Comparison of ENCODE assay signal across 14 cellular contexts in genomic region chr2:176769021-176769420, GRCh38.
A peak's percentile ranks its signal among the peaks of the same experiment; 100 is the strongest.
DNase-seq lines count a peak whose midpoint lies in the region; ATAC-seq, FAIRE-seq and TF ChIP-seq lines count a peak whose summit lies in the region.
"Had no signal": no experiment of that assay in that cellular context is flagged by ENCODE, and none has a peak within 500 bp of the region (broad histone marks: within the 10 kb centered on the region; RNA-seq: fewer than 3 reads in every experiment).

No MANE protein-coding gene starts in this region.

- peaks cover under 1% of the 10 kb centered on the region for H3K27me3 ChIP-seq in DND-41 (ENCODE audit: insufficient read depth, low read length, poor library complexity)
- no peaks in the 10 kb centered on the region for H3K27me3 ChIP-seq in Loucy (ENCODE audit: insufficient read depth, low read length, poor library complexity, severe bottlenecking)
- no peaks in the 10 kb centered on the region for H3K27me3 ChIP-seq in GM12878 (replicated peaks in 1 of 2; ENCODE audit: control insufficient read depth in 2 of 2, insufficient read depth in 2 of 2, low read length in 1 of 2)

- POLR2A ChIA-PET in GM12878 (lab: Charles Lee), result no interaction called here

- H3K9me2 ChIP-seq in Loucy (replicated peaks; ENCODE audit: low read depth, low read length), result no peaks in the 10 kb centered on the region

- peaks cover 5% of the 10 kb centered on the region; the same call in 1 of the 2 replicates for H3K4me1 ChIP-seq in DND-41 (ENCODE audit: insufficient read depth, low read length)
- H3K4me1 ChIP-seq in Loucy (ENCODE audit: insufficient read depth, low read length, poor library complexity, severe bottlenecking), result peaks cover 18% of the 10 kb centered on the region
- peaks cover 2% of the 10 kb centered on the region for H3K4me1 ChIP-seq in GM12878 (ENCODE audit: control insufficient read depth, insufficient read depth, low read length)

- FAIRE-seq in GM12878 (lab: Jason Lieb, UNC), result no peak
- FAIRE-seq: A204.1, D721Med had no signal

- BruUV-seq in GM12878 (replicated peaks; lab: Mats Ljungman, UMichigan), result no TSS peak

- in situ Hi-C loops in GM12878 (cut with MboI), result no loop called here

- no peak for TF ChIP-seq CTCF in DND-41 (IDR thresholded peaks at IDR 0.05; ENCODE audit: borderline replicate concordance, extremely low read depth, low read length, poor library complexity, severe bottlenecking)
- no peak for TF ChIP-seq CTCF in Loucy (conservative IDR thresholded peaks at IDR 0.05; ENCODE audit: low read length)
- no peak for TF ChIP-seq CTCF in GM12878 (IDR thresholded peaks at IDR 0.05 in 2 of 3, conservative IDR thresholded peaks at IDR 0.05 in 1 of 3; ENCODE audit: control insufficient read depth in 2 of 3, extremely low read depth in 1 of 3, insufficient read depth in 1 of 3, low read depth in 3 of 3, low read length in 3 of 3)
- TF ChIP-seq CTCF in omental fat pad (IDR thresholded peaks at IDR 0.05), result no peak

- intact Hi-C loops in GM12878 (cut with micrococcal nuclease; ENCODE audit: unreplicated experiment), result no loop called here

- H3K36me3 ChIP-seq in DND-41 (ENCODE audit: insufficient read depth, low read length), result no peaks in the 10 kb centered on the region
- no peaks in the 10 kb centered on the region for H3K36me3 ChIP-seq in Loucy (ENCODE audit: insufficient read depth, low read length)
- no peaks in the 10 kb centered on the region for H3K36me3 ChIP-seq in GM12878 (ENCODE audit: control insufficient read depth in 2 of 2, insufficient read depth in 2 of 2, low read length in 1 of 2)

- RAD21 ChIA-PET in GM12878 (lab: Charles Lee; ENCODE audit: unreplicated experiment), result no interaction called here

- H3K9ac ChIP-seq in DND-41 (ENCODE audit: low read depth, low read length) (no peak overlapping the region), Loucy (ENCODE audit: low read depth, low read length, poor library complexity, severe bottlenecking) (no peak overlapping the region), GM12878 (ENCODE audit: control insufficient read depth, insufficient read depth, low read length) (no peak overlapping the region)

- DNase-seq in DND-41, result peak; percentile 10
- DNase-seq in GM12878 (ENCODE audit: low read depth, low spot score), result no peak
- DNase-seq in GM03348 (ENCODE audit: low spot score), result no peak
- DNase-seq in omental fat pad (ENCODE audit: low spot score), result no peak
- DNase-seq in DMS79 treated with DMSO at 0.1 percent for 48 hours (lab: John Stamatoyannopoulos, UW), result no peak
- DNase-seq: CD8-positive, alpha-beta T cell; GF-D8; H7 had no signal

- SMC1A ChIA-PET in GM12878 (lab: Charles Lee; ENCODE audit: uncharacterized antibody, unreplicated experiment), result interaction anchor here (0.9 to 2.5 kb wide), 3 partner anchors 10 to 44 kb away, joined by 4 to 7 read pairs (median 7); no protein-coding TSS in a partner anchor

- H3K9me3 ChIP-seq in DND-41 (ENCODE audit: insufficient read depth, low read length, severe bottlenecking), result peaks cover 11% of the 10 kb centered on the region
- H3K9me3 ChIP-seq in Loucy (ENCODE audit: insufficient read depth, low read depth, low read length), result peaks cover 12% of the 10 kb centered on the region; the same call in 1 of the 2 replicates
- H3K9me3 ChIP-seq in GM12878 (replicated peaks; ENCODE audit: control insufficient read depth, insufficient read depth, low read length), result peaks cover 3% of the 10 kb centered on the region; the same call in 2 of the 3 replicates

- no peaks in the 10 kb centered on the region for H3F3A ChIP-seq in Loucy (ENCODE audit: low read depth)

- H3K4me2 ChIP-seq in DND-41 (ENCODE audit: insufficient read depth, low read length) (no peak overlapping the region), Loucy (ENCODE audit: low read depth, low read length, poor library complexity, severe bottlenecking) (peak overlapping the region; percentile 44), GM12878 (ENCODE audit: control insufficient read depth, insufficient read depth) (no peak overlapping the region)
- H3K4me2 ChIP-seq: GM23338 had no signal

- TF ChIP-seq EP300 in GM12878 (IDR thresholded peaks at IDR 0.05; ENCODE audit: borderline replicate concordance in 1 of 2, control insufficient read depth in 1 of 2, low read depth in 2 of 2, low read length in 2 of 2), result no peak

- H3K27ac ChIP-seq in DND-41 (ENCODE audit: low read length) (no peak overlapping the region), GM12878 (ENCODE audit: control insufficient read depth, insufficient read depth) (no peak overlapping the region)

- H4K20me1 ChIP-seq in DND-41 (ENCODE audit: insufficient read depth, low read length) (no peaks in the 10 kb centered on the region), Loucy (ENCODE audit: insufficient read depth, low read length, poor library complexity, severe bottlenecking) (no peaks in the 10 kb centered on the region), GM12878 (ENCODE audit: control insufficient read depth, insufficient read depth) (no peaks in the 10 kb centered on the region)

- TF ChIP-seq RAD21 in GM12878 (IDR thresholded peaks at IDR 0.05; ENCODE audit: insufficient read depth, low read depth, low read length), result no peak

- CTCF ChIA-PET in GM12878 (lab: Yijun Ruan, JAX), result interaction anchor here (0.8 to 2.0 kb wide), 2 partner anchors 15 to 392 kb away, joined by 4 read pairs; no protein-coding TSS in a partner anchor

- ATAC-seq in DND-41 (ENCODE audit: insufficient read depth, low read depth), result peak; percentile 33; the same call in 1 of the 3 replicates
- peak; percentile 48 for ATAC-seq in GM18519 (IDR thresholded peaks at IDR 0.05; ENCODE audit: low FRiP score, unreplicated experiment)
- 0 out of 3 replicates have a peak, but pooled peaks have one; percentile 24 for ATAC-seq in GM12878
- no peak for ATAC-seq in GM18511 (IDR thresholded peaks at IDR 0.05; ENCODE audit: unreplicated experiment)
- no peak for ATAC-seq in omental fat pad (ENCODE audit: low FRiP score)
- ATAC-seq: CD8-positive, alpha-beta T cell; GM23338 had no signal

- no peak overlapping the region for H2AFZ ChIP-seq in DND-41 (ENCODE audit: low read depth, low read length)
- no peak overlapping the region for H2AFZ ChIP-seq in Loucy (ENCODE audit: low read length)
- H2AFZ ChIP-seq in GM12878 (ENCODE audit: control insufficient read depth, low read depth, low read length), result no peak overlapping the region

- H3K4me3 ChIP-seq in DND-41 (ENCODE audit: low read depth in 1 of 2, low read length in 2 of 2) (no peak overlapping the region), Loucy (ENCODE audit: low read length, poor library complexity, severe bottlenecking) (peak overlapping the region; percentile 20), GM12878 (no peak overlapping the region)
- H3K4me3 ChIP-seq: GM23338 had no signal

- 19% methylated on average over 3 of the region's 3 CpGs for WGBS in GM12878 (ENCODE audit: insufficient coverage, insufficient replicate concordance, low lambda C conversion rate, missing lambda C conversion rate)

- no peak for TF ChIP-seq POLR2A in GM12878 (IDR thresholded peaks at IDR 0.05; ENCODE audit: low read depth, low read length)

- no peaks in the 10 kb centered on the region for H3K79me2 ChIP-seq in DND-41 (ENCODE audit: insufficient read depth, low read length)
- no peaks in the 10 kb centered on the region for H3K79me2 ChIP-seq in Loucy (ENCODE audit: insufficient read depth, low read length)
- no peaks in the 10 kb centered on the region for H3K79me2 ChIP-seq in GM12878 (ENCODE audit: control insufficient read depth, insufficient read depth, low read length)

TF ChIP-seq in GM12878, 131 proteins besides CTCF, POLR2A, EP300 and RAD21:
- TF ChIP-seq TAF1 (IDR thresholded peaks at IDR 0.05; ENCODE audit: borderline replicate concordance, low read depth, low read length) (no peak), SMAD1 (IDR thresholded peaks at IDR 0.05; ENCODE audit: low read depth, partially characterized antibody) (no peak)

Comparison
In these comparisons a context has a peak if more than half of its experiments do, and no peak if none do; other contexts are left out.
1. ATAC-seq: peak in DND-41 (single experiment), GM18519 (single experiment) and GM12878 (single experiment); none in GM18511 (single experiment) and omental fat pad (single experiment).